14 cellular contexts compared by ENCODE assay signal in the genomic region with DNA sequence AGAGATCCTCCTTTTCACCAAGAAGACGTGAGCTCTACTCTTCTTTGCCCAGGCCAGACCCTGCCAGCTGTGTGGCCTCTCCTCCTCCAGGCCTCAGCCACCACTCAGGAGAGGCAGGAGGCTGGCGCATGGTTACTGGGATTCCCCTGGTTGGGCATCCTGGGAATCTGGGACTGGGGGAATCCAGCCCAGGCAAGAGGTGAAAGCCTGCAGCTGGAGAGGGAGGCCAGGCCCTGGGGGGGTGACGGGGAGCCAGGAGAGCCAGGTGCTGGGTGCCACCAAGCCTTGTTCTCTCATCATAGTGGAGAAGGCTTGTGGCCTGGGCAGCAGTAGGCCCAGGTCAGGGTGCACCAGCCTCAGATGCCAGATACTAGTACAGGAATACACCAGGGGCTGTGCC. TPM values are rescaled to one million over a fixed set of nuclear protein-coding genes. Genes with fewer than 3 reads are reported as not detected.
A peak's percentile ranks its signal among the peaks of the same experiment; 100 is the strongest.
DNase-seq lines count a peak whose midpoint lies in the region; ATAC-seq, FAIRE-seq and TF ChIP-seq lines count a peak whose summit lies in the region.
"Had no signal": no experiment of that assay in that cellular context is flagged by ENCODE, and none has a peak within 500 bp of the region (broad histone marks: within the 10 kb centered on the region; RNA-seq: fewer than 3 reads in every experiment).

No MANE protein-coding gene starts in this region.

- H3K27me3 ChIP-seq in DND-41 (ENCODE audit: insufficient read depth, low read length, poor library complexity) (no peaks in the 10 kb centered on the region), WERI-Rb-1 (ENCODE audit: insufficient read depth, low read depth, severe bottlenecking) (no peaks in the 10 kb centered on the region), smooth muscle cell (ENCODE audit: low read depth) (no peaks in the 10 kb centered on the region), PC-9 (ENCODE audit: insufficient read depth, low read depth) (no peaks in the 10 kb centered on the region)
- H3K27me3 ChIP-seq: MG63, SJSA1 had no signal

- H3K79me2 ChIP-seq in DND-41 (ENCODE audit: insufficient read depth, low read length) (no peaks in the 10 kb centered on the region), smooth muscle cell (ENCODE audit: low read depth) (no peaks in the 10 kb centered on the region), PC-9 (ENCODE audit: low read depth) (peaks cover 36% of the 10 kb centered on the region)

- no peaks in the 10 kb centered on the region for H4K20me1 ChIP-seq in DND-41 (ENCODE audit: insufficient read depth, low read length)
- no peaks in the 10 kb centered on the region for H4K20me1 ChIP-seq in smooth muscle cell (ENCODE audit: low read depth)
- 0 out of 2 replicates have a peak, but pooled peaks cover 3% of the 10 kb centered on the region for H4K20me1 ChIP-seq in PC-9 (ENCODE audit: insufficient read depth)

- no peak for DNase-seq in DND-41
- no peak for DNase-seq in WERI-Rb-1
- peak; percentile 68 for DNase-seq in kidney
- DNase-seq in smooth muscle cell (lab: John Stamatoyannopoulos, UW; ENCODE audit: unreplicated experiment) = no peak
- DNase-seq in PC-9 = no peak
- DNase-seq in NCI-H2171 treated with DMSO at 0.1 percent for 48 hours (lab: John Stamatoyannopoulos, UW) = no peak
- no peak for DNase-seq in KG1 (lab: John Stamatoyannopoulos, UW)
- DNase-seq: activated CD4-positive, alpha-beta T cell treated with anti-CD3 and anti-CD28 coated beads for 4 hours; effector memory CD4-positive, alpha-beta T cell; MG63; stimulated activated CD4-positive, alpha-beta T cell treated with anti-CD3 and anti-CD28 coated beads, Interleukin-2, amount 100 ng/mL, for 48 hours had no signal

- CTCF ChIA-PET in PC-9 (lab: Charles Lee) = no interaction called here

- BruUV-seq in PC-9 (replicated peaks; lab: Mats Ljungman, UMichigan) = no TSS peak

- intact Hi-C loops in kidney (cut with DNase I) = no loop called here
- intact Hi-C loops in PC-9 (cut with micrococcal nuclease; ENCODE audit: unreplicated experiment) = no loop called here

- POLR2A ChIA-PET in PC-9 (lab: Charles Lee; ENCODE audit: unreplicated experiment) = interaction anchor here (0.7 kb wide), 1 partner anchor 551 kb away, joined by 5 read pairs; no protein-coding TSS in a partner anchor

- H3F3A ChIP-seq in smooth muscle cell (ENCODE audit: low read depth) = peaks cover 22% of the 10 kb centered on the region
- peaks cover 88% of the 10 kb centered on the region for H3F3A ChIP-seq in PC-9 (ENCODE audit: insufficient read depth, low read depth)

- FAIRE-seq in kidney (lab: Jason Lieb, UNC) = no peak
- FAIRE-seq: urothelium cell line had no signal

- no peak overlapping the region for H3K4me3 ChIP-seq in DND-41 (ENCODE audit: low read depth in 1 of 2, low read length in 2 of 2)
- no peak overlapping the region for H3K4me3 ChIP-seq in WERI-Rb-1 (ENCODE audit: low read depth, low read length)
- no peak overlapping the region for H3K4me3 ChIP-seq in kidney (ENCODE audit: low read length in 2 of 2)
- H3K4me3 ChIP-seq in smooth muscle cell = no peak overlapping the region
- no peak overlapping the region for H3K4me3 ChIP-seq in PC-9
- H3K4me3 ChIP-seq: MG63, SJSA1 had no signal

- ATAC-seq in DND-41 (ENCODE audit: insufficient read depth, low read depth) = no peak
- no peak for ATAC-seq in HG03196 (IDR thresholded peaks at IDR 0.05; ENCODE audit: unreplicated experiment)

- H3K36me3 ChIP-seq in DND-41 (ENCODE audit: insufficient read depth, low read length) = no peaks in the 10 kb centered on the region
- no peaks in the 10 kb centered on the region for H3K36me3 ChIP-seq in WERI-Rb-1
- no peaks in the 10 kb centered on the region for H3K36me3 ChIP-seq in kidney (ENCODE audit: control insufficient read depth in 1 of 2, insufficient read depth in 2 of 2, low read length in 2 of 2)
- H3K36me3 ChIP-seq in smooth muscle cell (ENCODE audit: low read depth) = no peaks in the 10 kb centered on the region
- H3K36me3 ChIP-seq in PC-9 (ENCODE audit: low read depth) = peaks cover 14% of the 10 kb centered on the region; the same call in 1 of the 2 replicates
- H3K36me3 ChIP-seq: MG63 had no signal

- H3K27ac ChIP-seq in DND-41 (ENCODE audit: low read length) = peak overlapping the region; percentile 70
- peak overlapping the region; percentile 76 for H3K27ac ChIP-seq in WERI-Rb-1
- peak overlapping the region; percentile 49 to 74 for H3K27ac ChIP-seq in kidney (ENCODE audit: low read depth in 2 of 2, low read length in 2 of 2)
- peak overlapping the region; percentile 87 for H3K27ac ChIP-seq in smooth muscle cell (ENCODE audit: low read depth)
- no peak overlapping the region for H3K27ac ChIP-seq in PC-9

- H3K9ac ChIP-seq in DND-41 (ENCODE audit: low read depth, low read length) (peak overlapping the region; percentile 24), kidney (ENCODE audit: low read length in 2 of 2) (no peak overlapping the region), smooth muscle cell (ENCODE audit: low read depth) (peak overlapping the region; percentile 7)

- WGBS in smooth muscle cell (ENCODE audit: low lambda C conversion rate) = 66% methylated on average over 3 of the region's 3 CpGs

- H3K4me1 ChIP-seq in DND-41 (ENCODE audit: insufficient read depth, low read length) (peaks cover 31% of the 10 kb centered on the region), kidney (ENCODE audit: control insufficient read depth in 1 of 2, insufficient read depth in 1 of 2, low read depth in 1 of 2, low read length in 2 of 2) (peaks cover 10 to 31% of the 10 kb centered on the region in 2 donors), smooth muscle cell (ENCODE audit: low read depth) (peaks cover 26% of the 10 kb centered on the region), PC-9 (replicated peaks; ENCODE audit: insufficient read depth) (peaks cover 31% of the 10 kb centered on the region)

- no peaks in the 10 kb centered on the region for H3K9me2 ChIP-seq in PC-9 (ENCODE audit: insufficient read depth)

- H3K9me3 ChIP-seq in DND-41 (ENCODE audit: insufficient read depth, low read length, severe bottlenecking) = no peaks in the 10 kb centered on the region
- H3K9me3 ChIP-seq in WERI-Rb-1 (ENCODE audit: severe bottlenecking) = no peaks in the 10 kb centered on the region
- H3K9me3 ChIP-seq in kidney (ENCODE audit: control insufficient read depth in 1 of 2, low read length in 2 of 2) = no peaks in the 10 kb centered on the region
- no peaks in the 10 kb centered on the region for H3K9me3 ChIP-seq in smooth muscle cell (replicated peaks; ENCODE audit: low read depth)
- no peaks in the 10 kb centered on the region for H3K9me3 ChIP-seq in PC-9 (ENCODE audit: insufficient read depth, low read depth)
- H3K9me3 ChIP-seq: MG63, SJSA1 had no signal

- H2AFZ ChIP-seq in DND-41 (ENCODE audit: low read depth, low read length) = no peak overlapping the region
- no peak overlapping the region for H2AFZ ChIP-seq in smooth muscle cell (ENCODE audit: low read depth)
- no peak overlapping the region for H2AFZ ChIP-seq in PC-9

- peak overlapping the region; percentile 44 for H3K4me2 ChIP-seq in DND-41 (ENCODE audit: insufficient read depth, low read length)
- peak overlapping the region; percentile 67 for H3K4me2 ChIP-seq in smooth muscle cell
- H3K4me2 ChIP-seq in PC-9 = no peak overlapping the region

- no peak for TF ChIP-seq CTCF in DND-41 (IDR thresholded peaks at IDR 0.05; ENCODE audit: borderline replicate concordance, extremely low read depth, low read length, poor library complexity, severe bottlenecking)
- no peak for TF ChIP-seq CTCF in WERI-Rb-1 (IDR thresholded peaks at IDR 0.05; ENCODE audit: low read depth, low read length)
- no peak for TF ChIP-seq CTCF in kidney (IDR thresholded peaks at IDR 0.05; ENCODE audit: borderline replicate concordance, extremely low read depth, insufficient read depth)
- TF ChIP-seq CTCF in smooth muscle cell (IDR thresholded peaks at IDR 0.05; ENCODE audit: borderline replicate concordance, insufficient read depth, poor library complexity, severe bottlenecking) = no peak
- TF ChIP-seq CTCF in PC-9 (conservative IDR thresholded peaks at IDR 0.05) = no peak

RNA-seq across cellular contexts. Expression of a gene that starts 6.2 kb away (rescaled TPM):
- total RNA-seq in kidney (60.0 TPM), smooth muscle cell (2.2 and 3.8 TPM in 2 replicates), PC-9 (2021) (141 and 168 TPM in 2 replicates)
- polyA plus RNA-seq in kidney (ENCODE audit: insufficient read depth, low read depth, low replicate concordance) (4.7 TPM), smooth muscle cell (0.97 and 4.7 TPM in 2 replicates)

RNA-seq across cellular contexts. Expression of a gene that starts 11.0 kb away (rescaled TPM):
- total RNA-seq in kidney = 21.6 TPM
- 14.7 TPM for polyA plus RNA-seq in kidney (ENCODE audit: insufficient read depth, low read depth, low replicate concordance)
- total RNA-seq in smooth muscle cell = 28.1 and 30.4 TPM in 2 replicates
- polyA plus RNA-seq in smooth muscle cell = 23.9 and 48.6 TPM in 2 replicates
- 2.4 and 3.1 TPM in 2 replicates for total RNA-seq in PC-9 (2021)

RNA-seq across cellular contexts. Expression of a gene that starts 16.3 kb away (rescaled TPM):
- not detected for total RNA-seq in kidney
- polyA plus RNA-seq in kidney (ENCODE audit: insufficient read depth, low read depth, low replicate concordance) = not detected
- total RNA-seq in smooth muscle cell = not detected in 2 replicates
- polyA plus RNA-seq in smooth muscle cell = 0.48 TPM in 1 of 2 replicates, not detected in the other
- total RNA-seq in PC-9 (2021) = not detected in 2 replicates
- total RNA-seq: SJSA1 had no signal

RNA-seq across cellular contexts. Expression of a gene that starts 23.5 kb away (rescaled TPM):
- total RNA-seq in kidney (0.69 TPM), smooth muscle cell (0.04 and 0.58 TPM in 2 replicates), PC-9 (2021) (0.35 and 0.63 TPM in 2 replicates)
- polyA plus RNA-seq in kidney (ENCODE audit: insufficient read depth, low read depth, low replicate concordance) (0.04 TPM), smooth muscle cell (0.46 and 0.90 TPM in 2 replicates)

RNA-seq across cellular contexts. Expression of a gene that starts 26.8 kb away (rescaled TPM):
- total RNA-seq in kidney (37.2 TPM), smooth muscle cell (1.5 and 3.9 TPM in 2 replicates), PC-9 (2021) (0.92 and 1.6 TPM in 2 replicates)
- polyA plus RNA-seq in kidney (ENCODE audit: insufficient read depth, low read depth, low replicate concordance) (4.4 TPM), smooth muscle cell (1.9 TPM in 1 of 2 replicates, not detected in the other)

Comparison
In these comparisons a context has a peak if more than half of its experiments do, and no peak if none do; other contexts are left out.
1. H3K9ac ChIP-seq: peak in DND-41 (single experiment) and smooth muscle cell (single experiment); none in kidney (0 of 2).
2. RNA of a gene that starts 6.2 kb away (total RNA-seq): 141 to 168 TPM in PC-9 and 60.0 TPM in kidney (single experiment); 2.2 to 3.8 TPM in smooth muscle cell; every median in the first group is over 10 times any median in the second.